Comparison of ENCODE assay signal across 1 cellular context in genomic region chr19:15433519-15434069, GRCh38.
TF ChIP-seq lines count a peak whose summit lies in the region.

No MANE protein-coding gene starts in this region.

TF ChIP-seq in GM12878, 131 proteins besides CTCF, POLR2A, EP300 and RAD21:
- TF ChIP-seq YBX1 (IDR thresholded peaks at IDR 0.05) (no peak), WRNIP1 (IDR thresholded peaks at IDR 0.05; ENCODE audit: borderline replicate concordance, low read depth, low read length) (no peak), BCLAF1 (IDR thresholded peaks at IDR 0.05) (no peak), RELB (IDR thresholded peaks at IDR 0.05; ENCODE audit: low read depth) (no peak)
